8 cellular contexts compared by ENCODE assay signal in the genomic region with DNA sequence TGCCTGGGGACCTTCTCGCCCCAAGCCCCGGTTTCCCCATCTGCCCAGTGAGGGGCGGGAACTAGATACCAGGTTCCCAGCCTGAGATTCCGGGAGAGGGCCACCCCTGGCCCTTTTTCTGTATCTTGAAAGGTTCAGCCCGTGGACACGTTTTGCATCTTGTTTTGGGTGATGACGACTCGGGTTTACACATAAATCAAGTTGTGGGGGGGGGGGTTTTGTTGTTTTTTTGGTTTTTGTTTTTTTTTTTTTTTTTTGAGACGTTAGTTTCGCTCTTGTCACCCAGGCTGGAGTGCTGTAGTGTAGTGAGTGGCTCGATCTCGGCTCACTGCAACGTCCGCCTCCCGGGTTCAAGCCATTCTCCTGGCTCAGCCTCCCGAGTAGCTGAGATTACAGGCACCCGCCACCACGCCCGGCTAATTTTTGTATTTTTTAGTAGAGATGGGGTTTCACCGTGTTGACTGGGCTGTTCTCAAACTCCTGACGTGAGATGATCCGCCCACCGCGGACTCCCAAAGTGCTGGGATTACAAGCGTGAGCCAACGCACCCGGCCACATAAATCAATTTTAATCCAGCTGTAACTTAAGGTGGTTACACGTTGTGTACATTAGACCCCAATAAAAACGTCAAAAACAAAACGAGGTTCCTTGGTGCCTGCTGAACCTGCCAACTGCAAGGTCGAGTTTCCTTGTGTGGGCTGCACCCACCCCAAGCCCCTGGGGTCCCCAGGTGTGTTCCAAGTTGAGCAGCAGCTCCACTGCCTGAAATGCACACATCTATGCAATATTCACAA. TPM values are rescaled to one million over a fixed set of nuclear protein-coding genes. Genes with fewer than 3 reads are reported as not detected.
DNase-seq lines count a peak whose midpoint lies in the region; ATAC-seq, FAIRE-seq and TF ChIP-seq lines count a peak whose summit lies in the region.

No MANE protein-coding gene starts in this region.

- peaks cover 4% of the 10 kb centered on the region for H3K27me3 ChIP-seq in cardiac muscle cell
- H3K27me3 ChIP-seq in suprapubic skin = no peaks in the 10 kb centered on the region

- H3K27ac ChIP-seq in cardiac muscle cell (peak overlapping the region; percentile 94), kidney (ENCODE audit: low read depth in 2 of 2, low read length in 2 of 2) (peak overlapping the region in 1 of 2 donors; percentile 51), suprapubic skin (peak overlapping the region; percentile 99)

- no peak overlapping the region for H3K9ac ChIP-seq in kidney (ENCODE audit: low read length in 2 of 2)

- H3K36me3 ChIP-seq in cardiac muscle cell (no peaks in the 10 kb centered on the region), kidney (ENCODE audit: control insufficient read depth in 1 of 2, insufficient read depth in 2 of 2, low read length in 2 of 2) (no peaks in the 10 kb centered on the region), suprapubic skin (no peaks in the 10 kb centered on the region)

- TF ChIP-seq CTCF in cardiac muscle cell (IDR thresholded peaks at IDR 0.05; ENCODE audit: low read depth, low read length) (no peak), kidney (IDR thresholded peaks at IDR 0.05; ENCODE audit: borderline replicate concordance, extremely low read depth, insufficient read depth) (no peak), suprapubic skin (IDR thresholded peaks at IDR 0.05) (no peak)

- H3K4me3 Mint-ChIP-seq in activated naive CD8-positive, alpha-beta T cell = peak overlapping the region; percentile 83

- no peak for FAIRE-seq in kidney (lab: Jason Lieb, UNC)

- ATAC-seq in left ventricle myocardium superior (no peak), HG02884 (IDR thresholded peaks at IDR 0.05; ENCODE audit: unreplicated experiment) (no peak), GM21576 (IDR thresholded peaks at IDR 0.05; ENCODE audit: unreplicated experiment) (no peak)

- peak overlapping the region; percentile 64 for H3K27ac Mint-ChIP-seq in activated naive CD8-positive, alpha-beta T cell

- peaks cover 20% of the 10 kb centered on the region for H3K4me1 Mint-ChIP-seq in activated naive CD8-positive, alpha-beta T cell (ENCODE audit: low read depth)

- H3K4me3 ChIP-seq in cardiac muscle cell (peak overlapping the region; percentile 98), kidney (ENCODE audit: low read length in 2 of 2) (peak overlapping the region; percentile 72 to 77), suprapubic skin (peak overlapping the region; percentile 91)

- no peaks in the 10 kb centered on the region for H3K9me3 Mint-ChIP-seq in activated naive CD8-positive, alpha-beta T cell (ENCODE audit: low read depth)

- WGBS in suprapubic skin = 10% methylated on average over 28 of the region's 31 CpGs

- TF ChIP-seq POLR2A in suprapubic skin (IDR thresholded peaks at IDR 0.05) = peak in 1 of 2 donors; percentile 3

- H3K4me1 ChIP-seq in cardiac muscle cell (ENCODE audit: low read depth) = peaks cover 10% of the 10 kb centered on the region
- H3K4me1 ChIP-seq in kidney (ENCODE audit: control insufficient read depth in 1 of 2, insufficient read depth in 1 of 2, low read depth in 1 of 2, low read length in 2 of 2) = peaks cover 5 to 15% of the 10 kb centered on the region in 2 donors
- peaks cover 36% of the 10 kb centered on the region for H3K4me1 ChIP-seq in suprapubic skin

- no peak for TF ChIP-seq EP300 in suprapubic skin (IDR thresholded peaks at IDR 0.05)

- H3K9me3 ChIP-seq in cardiac muscle cell (ENCODE audit: low read depth) = no peaks in the 10 kb centered on the region
- no peaks in the 10 kb centered on the region for H3K9me3 ChIP-seq in kidney (ENCODE audit: control insufficient read depth in 1 of 2, low read length in 2 of 2)
- no peaks in the 10 kb centered on the region for H3K9me3 ChIP-seq in suprapubic skin

- peaks cover 7% of the 10 kb centered on the region for H3K27me3 Mint-ChIP-seq in activated naive CD8-positive, alpha-beta T cell

- intact Hi-C loops in left ventricle myocardium superior (cut with micrococcal nuclease) (no loop called here), kidney (cut with DNase I) (no loop called here)

- no peaks in the 10 kb centered on the region for H3K36me3 Mint-ChIP-seq in activated naive CD8-positive, alpha-beta T cell

- DNase-seq in cardiac muscle cell (ENCODE audit: low read depth in 1 of 2, low spot score in 1 of 2) (no peak), left ventricle myocardium superior (no peak), kidney (peak; percentile 66), suprapubic skin (ENCODE audit: low spot score in 2 of 2) (peak in 1 of 2 donors; percentile 56), epidermal melanocyte (ENCODE audit: insufficient read length, low spot score) (no peak)

RNA-seq across cellular contexts. Expression of a gene that starts 1.1 kb away (rescaled TPM):
- 27.0 and 42.6 TPM in 2 replicates for total RNA-seq in cardiac muscle cell
- polyA plus RNA-seq in cardiac muscle cell = 43.2 and 44.9 TPM in 2 replicates
- total RNA-seq in left ventricle myocardium superior = 28.7 TPM
- total RNA-seq in kidney = 46.2 TPM
- polyA plus RNA-seq in kidney (ENCODE audit: insufficient read depth, low read depth, low replicate concordance) = 7.7 TPM
- 10 to 100 TPM; 17.6 to 52.9 (median 29.0) TPM for total RNA-seq in suprapubic skin

RNA-seq across cellular contexts. Expression of a gene that starts 43.7 kb away (rescaled TPM):
- total RNA-seq in cardiac muscle cell = 18.6 and 26.8 TPM in 2 replicates
- 32.3 and 40.4 TPM in 2 replicates for polyA plus RNA-seq in cardiac muscle cell
- 4.7 TPM for total RNA-seq in left ventricle myocardium superior
- total RNA-seq in kidney = 24.4 TPM
- 16.5 TPM for polyA plus RNA-seq in kidney (ENCODE audit: insufficient read depth, low read depth, low replicate concordance)
- 10 to 100 TPM in 1 of 4 donors, 1 to 10 TPM in 3; 6.2 to 10.4 (median 9.5) TPM for total RNA-seq in suprapubic skin
